ENCODE assay signal across 8 cellular contexts in genomic region chr1:2205191-2205952, GRCh38. TPM values are rescaled to one million over a fixed set of nuclear protein-coding genes. Genes with fewer than 3 reads are reported as not detected.
A peak's percentile ranks its signal among the peaks of the same experiment; 100 is the strongest.
DNase-seq lines count a peak whose midpoint lies in the region; ATAC-seq and TF ChIP-seq lines count a peak whose summit lies in the region.

No MANE protein-coding gene starts in this region.

- peaks cover 8% of the 10 kb centered on the region for H3K27me3 ChIP-seq in endodermal cell (ENCODE audit: control insufficient read depth, insufficient read depth, low read length, poor library complexity, severe bottlenecking)

- H3K36me3 ChIP-seq in endodermal cell (ENCODE audit: control insufficient read depth, insufficient read depth, low read length) = no peaks in the 10 kb centered on the region

- TF ChIP-seq CTCF in endodermal cell (conservative IDR thresholded peaks at IDR 0.05) = peak; percentile 24

- H3K27ac ChIP-seq in endodermal cell (ENCODE audit: low read depth, low read length) = no peak overlapping the region

- H3K27me3 Mint-ChIP-seq in activated CD8-positive, alpha-beta memory T cell treated with anti-CD3 and anti-CD28 coated beads, Interleukin-2, amount 10 ng/mL, durations not matched to agents 7 days and 5 days = no peaks in the 10 kb centered on the region
- H3K27me3 Mint-ChIP-seq in endodermal cell (ENCODE audit: insufficient read depth) = peaks cover 12% of the 10 kb centered on the region

- WGBS in endodermal cell (ENCODE audit: insufficient coverage in 1 of 2, insufficient read length in 1 of 2), 2 experiments = 18 to 29% methylated on average over 39 to 81 of the region's 84 CpGs

- peak; percentile 52 for ATAC-seq in HG03064 (IDR thresholded peaks at IDR 0.05; ENCODE audit: low read depth, unreplicated experiment)
- peak; percentile 89 for ATAC-seq in activated CD8-positive, alpha-beta memory T cell treated with anti-CD3 and anti-CD28 coated beads, Interleukin-2, amount 10 ng/mL, durations not matched to agents 7 days and 5 days

- no peak overlapping the region for H3K27ac Mint-ChIP-seq in activated CD8-positive, alpha-beta memory T cell treated with anti-CD3 and anti-CD28 coated beads, Interleukin-2, amount 10 ng/mL, durations not matched to agents 7 days and 5 days
- no peak overlapping the region for H3K27ac Mint-ChIP-seq in endodermal cell

- DNase-seq in stimulated activated CD4-positive, alpha-beta T cell treated with anti-CD3 and anti-CD28 coated beads, Interleukin-12 subunit alpha, Interleukin-12 subunit beta, amount 100 ng/mL, for 24 hours (ENCODE audit: low read depth in 2 of 2) = peak; percentile 83 to 89
- no peak for DNase-seq in stimulated activated CD4-positive, alpha-beta T cell treated with anti-CD3 and anti-CD28 coated beads, Interleukin-4, amount 100 ng/mL, for 1 hour
- DNase-seq in NCI-H526 treated with DMSO at 0.1 percent for 48 hours (lab: John Stamatoyannopoulos, UW) (peak; percentile 72), endodermal cell (peak; percentile 99), middle frontal gyrus (ENCODE audit: extremely low spot score, low spot score) (peak; percentile 59)
- peak; percentile 96 for DNase-seq in activated CD8-positive, alpha-beta memory T cell treated with anti-CD3 and anti-CD28 coated beads, Interleukin-2, amount 10 ng/mL, durations not matched to agents 7 days and 5 days
- peak; percentile 88 to 89 for DNase-seq in stimulated activated CD8-positive, alpha-beta memory T cell treated with anti-CD3 and anti-CD28 coated beads, Interleukin-4, amount 100 ng/mL, for 4 hours (ENCODE audit: low read depth in 2 of 2, low spot score in 1 of 2)

- no peaks in the 10 kb centered on the region for H3K36me3 Mint-ChIP-seq in activated CD8-positive, alpha-beta memory T cell treated with anti-CD3 and anti-CD28 coated beads, Interleukin-2, amount 10 ng/mL, durations not matched to agents 7 days and 5 days
- no peaks in the 10 kb centered on the region for H3K36me3 Mint-ChIP-seq in endodermal cell (ENCODE audit: low read depth)

- CTCF ChIA-PET in activated CD8-positive, alpha-beta memory T cell treated with anti-CD3 and anti-CD28 coated beads, Interleukin-2, amount 10 ng/mL, durations not matched to agents 7 days and 5 days (lab: Charles Lee) = interaction anchor here (1.2 to 1.4 kb wide), 3 partner anchors 10 to 186 kb away, joined by 3 to 6 read pairs (median 5); partner anchors contain the start of genes FAAP20, MORN1 and RER1

- H3K4me3 ChIP-seq in endodermal cell (ENCODE audit: low read length) = peak overlapping the region; percentile 69

- H3K4me3 Mint-ChIP-seq in activated CD8-positive, alpha-beta memory T cell treated with anti-CD3 and anti-CD28 coated beads, Interleukin-2, amount 10 ng/mL, durations not matched to agents 7 days and 5 days = peak overlapping the region; percentile 48
- peak overlapping the region; percentile 36 for H3K4me3 Mint-ChIP-seq in endodermal cell

- H3K9me3 ChIP-seq in endodermal cell (ENCODE audit: control insufficient read depth, low read length) = no peaks in the 10 kb centered on the region

- H3K4me1 ChIP-seq in endodermal cell (ENCODE audit: control insufficient read depth, insufficient read depth, low read length) = no peaks in the 10 kb centered on the region

- H3K9ac ChIP-seq in endodermal cell (ENCODE audit: extremely low read depth, low read length, poor library complexity, severe bottlenecking) = peak overlapping the region; percentile 30

- no peaks in the 10 kb centered on the region for H3K9me3 Mint-ChIP-seq in activated CD8-positive, alpha-beta memory T cell treated with anti-CD3 and anti-CD28 coated beads, Interleukin-2, amount 10 ng/mL, durations not matched to agents 7 days and 5 days (ENCODE audit: low read depth)
- no peaks in the 10 kb centered on the region for H3K9me3 Mint-ChIP-seq in endodermal cell

- H3K4me1 Mint-ChIP-seq in activated CD8-positive, alpha-beta memory T cell treated with anti-CD3 and anti-CD28 coated beads, Interleukin-2, amount 10 ng/mL, durations not matched to agents 7 days and 5 days = peaks cover 10% of the 10 kb centered on the region
- peaks cover 18% of the 10 kb centered on the region for H3K4me1 Mint-ChIP-seq in endodermal cell

RNA-seq across cellular contexts. Expression of gene FAAP20, which starts 10.8 kb away (rescaled TPM):
- total RNA-seq in activated CD8-positive, alpha-beta memory T cell treated with anti-CD3 and anti-CD28 coated beads, Interleukin-2, amount 10 ng/mL, durations not matched to agents 7 days and 5 days = 10 to 100 TPM; 52.5 to 55.7 TPM
- 100 to 1,000 TPM; 126 to 154 TPM for total RNA-seq in endodermal cell
- polyA plus RNA-seq in endodermal cell (2013, experiment 1 of 2) = 91.8 TPM
- polyA plus RNA-seq in endodermal cell (2013, experiment 2 of 2) = 88.9 TPM

RNA-seq across cellular contexts. Expression of gene SKI, which starts 22.7 kb away (rescaled TPM):
- 10 to 100 TPM; 35.0 to 42.9 TPM for total RNA-seq in activated CD8-positive, alpha-beta memory T cell treated with anti-CD3 and anti-CD28 coated beads, Interleukin-2, amount 10 ng/mL, durations not matched to agents 7 days and 5 days
- 10 to 100 TPM; 65.4 to 79.2 TPM for total RNA-seq in endodermal cell
- 39.9 TPM for polyA plus RNA-seq in endodermal cell (2013, experiment 1 of 2)
- polyA plus RNA-seq in endodermal cell (2013, experiment 2 of 2) = 37.7 TPM
